In genomic region chr3:141552440-141552991, GRCh38 we compare ENCODE assay signal across 20 cellular contexts.
DNase-seq lines count a peak whose midpoint lies in the region; ATAC-seq, FAIRE-seq and TF ChIP-seq lines count a peak whose summit lies in the region.
"Had no signal": no experiment of that assay in that cellular context is flagged by ENCODE, and none has a peak within 500 bp of the region (broad histone marks: within the 10 kb centered on the region; RNA-seq: fewer than 3 reads in every experiment).

No MANE protein-coding gene starts in this region.

- intact Hi-C loops in CD4-positive, alpha-beta T cell (cut with DNase I, micrococcal nuclease) = loop anchor here in 1 of 2 experiments (2.0 kb wide), 2 partner anchors 22 to 64 kb away; no protein-coding TSS in a partner anchor
- intact Hi-C loops in natural killer cell (cut with micrococcal nuclease) = loop anchor here (2.0 kb wide), 1 partner anchor 66 kb away; the partner anchor contains the start of gene RASA2

- H3K27me3 Mint-ChIP-seq in CD4-positive, alpha-beta T cell = no peaks in the 10 kb centered on the region
- H3K27me3 Mint-ChIP-seq in activated T-helper 17 cell treated with anti-CD3 and anti-CD28 coated beads, Interleukin-2, amount 50 U/mL, for 72 hours = no peaks in the 10 kb centered on the region
- H3K27me3 Mint-ChIP-seq in natural killer cell (ENCODE audit: low read depth in 2 of 2) = no peaks in the 10 kb centered on the region

- CTCF ChIA-PET in CD4-positive, alpha-beta T cell (lab: Charles Lee) = interaction anchor here (0.7 to 1.5 kb wide), 3 partner anchors 11 to 93 kb away, joined by 3 to 6 read pairs (median 4); no protein-coding TSS in a partner anchor

- peak overlapping the region; percentile 47 for H3K4me3 Mint-ChIP-seq in CD4-positive, alpha-beta T cell
- peak overlapping the region; percentile 63 for H3K4me3 Mint-ChIP-seq in activated T-helper 17 cell treated with anti-CD3 and anti-CD28 coated beads, Interleukin-2, amount 50 U/mL, for 72 hours
- peak overlapping the region; percentile 60 for H3K4me3 Mint-ChIP-seq in natural killer cell
- H3K4me3 Mint-ChIP-seq: HFFc6 had no signal

- peaks cover 60% of the 10 kb centered on the region for H3K36me3 Mint-ChIP-seq in CD4-positive, alpha-beta T cell (ENCODE audit: low read depth)
- peaks cover 47% of the 10 kb centered on the region for H3K36me3 Mint-ChIP-seq in activated T-helper 17 cell treated with anti-CD3 and anti-CD28 coated beads, Interleukin-2, amount 50 U/mL, for 72 hours (ENCODE audit: low read depth)
- peaks cover 6% of the 10 kb centered on the region for H3K36me3 Mint-ChIP-seq in natural killer cell

- peaks cover 5% of the 10 kb centered on the region for H3K9me3 Mint-ChIP-seq in CD4-positive, alpha-beta T cell
- peaks cover 3% of the 10 kb centered on the region for H3K9me3 Mint-ChIP-seq in activated T-helper 17 cell treated with anti-CD3 and anti-CD28 coated beads, Interleukin-2, amount 50 U/mL, for 72 hours
- H3K9me3 Mint-ChIP-seq in natural killer cell = no peaks in the 10 kb centered on the region

- peaks cover 68% of the 10 kb centered on the region for H3K4me1 Mint-ChIP-seq in CD4-positive, alpha-beta T cell (ENCODE audit: low read depth)
- peaks cover 55% of the 10 kb centered on the region for H3K4me1 Mint-ChIP-seq in activated T-helper 17 cell treated with anti-CD3 and anti-CD28 coated beads, Interleukin-2, amount 50 U/mL, for 72 hours
- H3K4me1 Mint-ChIP-seq in natural killer cell = peaks cover 47 to 54% of the 10 kb centered on the region in 2 donors

- peak; percentile 21 for ATAC-seq in CD4-positive, alpha-beta T cell (ENCODE audit: poor library complexity)
- ATAC-seq in activated T-helper 17 cell treated with anti-CD3 and anti-CD28 coated beads, Interleukin-2, amount 50 U/mL, for 72 hours (replicated peaks) = peak; percentile 66
- peak; percentile 41 to 61 (median 51) for ATAC-seq in natural killer cell
- no peak for ATAC-seq in HG03469 (IDR thresholded peaks at IDR 0.05; ENCODE audit: unreplicated experiment)
- ATAC-seq: Right ventricle myocardium inferior had no signal

- no peaks in the 10 kb centered on the region for H3K9me3 ChIP-seq in CD4-positive, alpha-beta T cell (ENCODE audit: control insufficient read depth, low read length)
- H3K9me3 ChIP-seq: right lobe of liver, testis had no signal

- DNase-seq in CD4-positive, alpha-beta T cell = no peak
- no peak for DNase-seq in GM12892 (ENCODE audit: insufficient read length)
- DNase-seq in natural killer cell = no peak
- no peak for DNase-seq in AG20443 (ENCODE audit: low spot score)
- DNase-seq in DMS53 (lab: John Stamatoyannopoulos, UW) = no peak
- DNase-seq: activated effector memory CD4-positive, alpha-beta T cell treated with Interleukin-2 at 50 U/mL for 16 hours; BE2C; DMS79; HFFc6; MG63; NCI-H1694 treated with DMSO at 0.1 percent for 48 hours; NCI-H446 treated with DMSO at 0.1 percent for 48 hours; nucleus accumbens; right lobe of liver; testis had no signal

- no peak for TF ChIP-seq CTCF in CD4-positive, alpha-beta T cell (IDR thresholded peaks at IDR 0.05)
- TF ChIP-seq CTCF in natural killer cell (IDR thresholded peaks at IDR 0.05) = no peak

- H3K27me3 ChIP-seq in CD4-positive, alpha-beta T cell (ENCODE audit: control insufficient read depth, insufficient read depth, low read length) = no peaks in the 10 kb centered on the region
- H3K27me3 ChIP-seq: BE2C, MG63, right lobe of liver, testis had no signal

- H3K27ac Mint-ChIP-seq in CD4-positive, alpha-beta T cell = peak overlapping the region; percentile 81
- H3K27ac Mint-ChIP-seq in activated T-helper 17 cell treated with anti-CD3 and anti-CD28 coated beads, Interleukin-2, amount 50 U/mL, for 72 hours = peak overlapping the region; percentile 74
- peak overlapping the region; percentile 76 to 77 for H3K27ac Mint-ChIP-seq in natural killer cell
- H3K27ac Mint-ChIP-seq: HFFc6 had no signal

- no peak for TF ChIP-seq POLR2A in GM12892 (IDR thresholded peaks at IDR 0.05; ENCODE audit: low read depth, low read length)

- peak overlapping the region; percentile 14 for H3K27ac ChIP-seq in CD4-positive, alpha-beta T cell (ENCODE audit: low read depth, low read length)
- H3K27ac ChIP-seq: right lobe of liver, testis had no signal

- POLR2A ChIA-PET in CD4-positive, alpha-beta T cell (lab: Charles Lee) = interaction anchor here (0.6 to 5.1 kb wide), 15 partner anchors 8 to 895 kb away, joined by 3 to 91 read pairs (median 7); partner anchors contain the start of genes PXYLP1, RASA2 and XRN1

- FAIRE-seq in GM12892 (lab: Jason Lieb, UNC) = peak; percentile 81
- FAIRE-seq: bronchial epithelial cell, keratinocyte had no signal
